24 cellular contexts compared by ENCODE assay signal in genomic region chrX:22373766-22374165, GRCh38.
"Had no signal": no experiment of that assay in that cellular context is flagged by ENCODE, and none has a peak within 500 bp of the region (broad histone marks: within the 10 kb centered on the region; RNA-seq: fewer than 3 reads in every experiment).

No MANE protein-coding gene starts in this region.

- H3K27ac ChIP-seq: adrenal gland, breast epithelium had no signal

- ATAC-seq: activated CD8-positive, alpha-beta T cell treated with anti-CD3 and anti-CD28 coated beads, Interleukin-2, amount 10 ng/mL, durations not matched to agents 7 days and 5 days had no signal

- FAIRE-seq: RCC 7860 had no signal

- H3K9me3 ChIP-seq: adrenal gland, breast epithelium, MG63 had no signal

- H3K27me3 ChIP-seq: adrenal gland, MG63 had no signal

- H3K36me3 ChIP-seq: adrenal gland, breast epithelium, MG63 had no signal

- H3K4me1 ChIP-seq: adrenal gland, breast epithelium had no signal

- DNase-seq: activated CD4-positive, alpha-beta T cell treated with anti-CD3 and anti-CD28 coated beads for 48 hours; activated CD4-positive, alpha-beta T cell treated with anti-CD3 and anti-CD28 coated beads, Interleukin-2, amount 50 U/mL, for 4 hours; activated CD4-positive, CD25-positive, alpha-beta regulatory T cell treated with anti-CD3 and anti-CD28 coated beads, Interleukin-2, amount 50 U/mL, for 72 hours; activated CD8-positive, alpha-beta memory T cell treated with anti-CD3 and anti-CD28 coated beads, Interleukin-2, amount 50 U/mL, for 48 hours; activated CD8-positive, alpha-beta T cell treated with anti-CD3 and anti-CD28 coated beads, Interleukin-2, amount 10 ng/mL, durations not matched to agents 7 days and 5 days; activated naive CD4-positive, alpha-beta T cell treated with anti-CD3 and anti-CD28 coated beads, Interleukin-2, amount 50 U/mL, for 16 hours; activated naive CD8-positive, alpha-beta T cell treated with anti-CD3 and anti-CD28 coated beads, Interleukin-2, amount 10 ng/mL, durations not matched to agents 7 days and 5 days; activated T-cell treated with anti-CD3 and anti-CD28 coated beads, Interleukin-2, amount 50 U/mL, for 1 hour; adrenal gland; anterior cingulate cortex; central memory CD4-positive, alpha-beta T cell; MG63; MV-4-11; NCI-H1092 treated with DMSO at 0.1 percent for 48 hours; NCI-H1417 treated with DMSO at 0.1 percent for 48 hours; NCI-H1694 treated with DMSO at 0.1 percent for 48 hours; NCI-H2029 treated with DMSO at 0.1 percent for 48 hours; NCI-H226; NCI-H69; NK-92 treated with Interleukin-12 subunit alpha and Interleukin-12 subunit beta, amount 100 ng/mL, for 24 hours; OCI-M1; SHP77 treated with DMSO at 0.1 percent for 48 hours had no signal

- H3K4me3 ChIP-seq: adrenal gland, breast epithelium, MG63 had no signal
